ENCODE assay signal across 32 cellular contexts in genomic region chr3:149906036-149906435, GRCh38.
"Had no signal": no experiment of that assay in that cellular context is flagged by ENCODE, and none has a peak within 500 bp of the region (broad histone marks: within the 10 kb centered on the region; RNA-seq: fewer than 3 reads in every experiment).

No MANE protein-coding gene starts in this region.

- DNase-seq: activated CD4-positive, alpha-beta memory T cell treated with anti-CD3 and anti-CD28 coated beads, Interleukin-2, amount 10 ng/mL, durations not matched to agents 7 days and 5 days; activated CD4-positive, alpha-beta T cell treated with anti-CD3 and anti-CD28 coated beads for 1 hour; activated CD4-positive, alpha-beta T cell treated with anti-CD3 and anti-CD28 coated beads for 36 hours; activated CD4-positive, alpha-beta T cell treated with anti-CD3 and anti-CD28 coated beads for 48 hours; activated CD4-positive, alpha-beta T cell treated with anti-CD3 and anti-CD28 coated beads, Interleukin-2, amount 10 ng/mL, durations not matched to agents 7 days and 5 days; activated CD4-positive, alpha-beta T cell treated with anti-CD3 and anti-CD28 coated beads, Interleukin-2, amount 50 U/mL, for 48 hours; activated CD4-positive, CD25-positive, alpha-beta regulatory T cell; activated CD8-positive, alpha-beta memory T cell treated with anti-CD3 and anti-CD28 coated beads for 24 hours; activated CD8-positive, alpha-beta memory T cell treated with anti-CD3 and anti-CD28 coated beads, Interleukin-2, amount 10 ng/mL, durations not matched to agents 7 days and 5 days; activated CD8-positive, alpha-beta memory T cell treated with anti-CD3 and anti-CD28 coated beads, Interleukin-2, amount 50 U/mL, for 48 hours; activated CD8-positive, alpha-beta T cell treated with anti-CD3 and anti-CD28 coated beads, Interleukin-2, amount 10 ng/mL, durations not matched to agents 7 days and 5 days; activated effector memory CD4-positive, alpha-beta T cell treated with Interleukin-2 at 50 U/mL for 16 hours; activated gamma-delta T cell; activated naive CD4-positive, alpha-beta T cell treated with anti-CD3 and anti-CD28 coated beads, Interleukin-2, amount 10 ng/mL, durations not matched to agents 7 days and 5 days; activated naive CD4-positive, alpha-beta T cell treated with Interleukin-2 at 50 U/mL for 16 hours; activated naive CD8-positive, alpha-beta T cell treated with anti-CD3 and anti-CD28 coated beads, Interleukin-2, amount 10 ng/mL, durations not matched to agents 7 days and 5 days; activated naive CD8-positive, alpha-beta T cell treated with anti-CD3 and anti-CD28 coated beads, Interleukin-2, amount 50 U/mL, for 24 hours; activated T-cell treated with anti-CD3 and anti-CD28 coated beads, Interleukin-2, amount 50 U/mL, for 24 hours; activated T-cell treated with anti-CD3 and anti-CD28 coated beads, Interleukin-2, amount 50 U/mL, for 48 hours; amygdala; anterior cingulate cortex; caudate nucleus; cerebellar nuclear complex; T-helper 2 cell; T-helper 9 cell; WERI-Rb-1 had no signal

- H3K27me3 ChIP-seq: ascending aorta, cardiac muscle cell had no signal

- H3K27ac ChIP-seq: ascending aorta, cardiac muscle cell, WERI-Rb-1 had no signal

- FAIRE-seq: bronchial epithelial cell, TTC549 had no signal

- H3K36me3 ChIP-seq: ascending aorta, cardiac muscle cell, WERI-Rb-1 had no signal

- H3K9me3 ChIP-seq: ascending aorta had no signal

- ATAC-seq: activated CD4-positive, alpha-beta T cell treated with anti-CD3 and anti-CD28 coated beads for 36 hours; activated CD4-positive, CD25-positive, alpha-beta regulatory T cell treated with anti-CD3 and anti-CD28 coated beads, Interleukin-2, amount 50 U/mL, for 24 hours; activated CD8-positive, alpha-beta memory T cell treated with anti-CD3 and anti-CD28 coated beads, Interleukin-2, amount 10 ng/mL, durations not matched to agents 7 days and 5 days; activated CD8-positive, alpha-beta T cell treated with anti-CD3 and anti-CD28 coated beads, Interleukin-2, amount 10 ng/mL, durations not matched to agents 7 days and 5 days; activated naive CD8-positive, alpha-beta T cell treated with anti-CD3 and anti-CD28 coated beads, Interleukin-2, amount 50 U/mL, for 24 hours; WTC11 had no signal

- H3K4me3 ChIP-seq: ascending aorta, cardiac muscle cell had no signal

- H3K4me1 ChIP-seq: ascending aorta had no signal
